ENCODE assay signal across 8 cellular contexts in the genomic region with DNA sequence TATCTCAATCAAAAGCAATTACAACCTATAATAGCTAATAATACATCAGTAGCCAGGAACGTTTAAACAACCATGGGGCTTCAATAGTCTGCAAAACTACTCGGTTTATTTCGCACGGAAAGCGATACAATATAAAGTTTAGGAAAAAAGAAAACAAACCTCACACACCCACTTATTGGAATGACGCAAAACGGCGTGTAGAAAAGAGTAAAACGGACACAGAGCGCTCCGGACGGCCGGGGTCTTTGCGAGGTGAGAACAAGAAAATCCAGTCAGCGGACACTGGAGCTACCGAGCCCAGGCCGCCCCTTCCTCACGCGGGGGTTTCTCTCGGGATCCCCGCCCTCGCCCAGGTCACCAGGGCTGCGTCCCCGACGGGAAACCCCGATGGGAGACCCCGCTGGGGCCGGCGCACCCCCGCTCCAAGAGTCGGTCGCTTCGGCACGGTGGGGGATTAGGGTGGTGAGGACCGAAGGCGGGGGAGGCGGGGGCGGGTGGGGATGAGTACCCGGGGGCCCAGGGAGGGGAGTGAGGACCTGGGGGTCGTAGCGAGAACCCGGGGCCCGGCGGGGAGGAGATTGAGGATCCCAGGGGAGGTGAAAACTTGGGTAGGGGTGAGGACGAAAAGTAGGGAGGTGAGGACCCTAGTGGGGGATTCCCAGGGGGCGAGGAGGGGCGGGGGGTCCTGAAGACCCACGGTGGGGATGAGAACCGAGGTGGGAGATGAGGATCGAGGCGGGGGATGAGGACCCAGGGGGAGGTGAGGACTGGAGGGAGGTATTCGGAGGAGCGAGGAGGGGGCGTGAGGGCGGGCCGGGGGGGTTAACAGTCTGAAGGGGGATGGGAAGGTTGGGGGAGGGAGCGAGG. TPM values are rescaled to one million over a fixed set of nuclear protein-coding genes. Genes with fewer than 3 reads are reported as not detected.
DNase-seq lines count a peak whose midpoint lies in the region; ATAC-seq and TF ChIP-seq lines count a peak whose summit lies in the region.

No MANE protein-coding gene starts in this region.

- H2BK5ac ChIP-seq in IMR-90 (ENCODE audit: low read depth, low read length, poor library complexity, severe bottlenecking), result no peak overlapping the region

- peaks cover 10% of the 10 kb centered on the region for H3K36me3 ChIP-seq in IMR-90 (ENCODE audit: control insufficient read depth, insufficient read depth, low read length)
- peaks cover 0 to 5% of the 10 kb centered on the region in 2 donors for H3K36me3 ChIP-seq in muscle layer of duodenum (ENCODE audit: control insufficient read depth in 1 of 2, insufficient read depth in 2 of 2, low read length in 2 of 2)

- in situ Hi-C loops in IMR-90 (cut with MboI; ENCODE audit: low sequenced_read_pairs), result no loop called here

- CTCF ChIA-PET in IMR-90 (lab: Yijun Ruan, JAX), result interaction anchor here (1.1 kb wide), 1 partner anchor 21 kb away, joined by 3 read pairs; no protein-coding TSS in a partner anchor

- no peak overlapping the region for H2BK20ac ChIP-seq in IMR-90 (ENCODE audit: low read depth, low read length)

- peak overlapping the region; percentile 100 for H2AFZ ChIP-seq in IMR-90 (replicated peaks; ENCODE audit: low read length, poor library complexity)

- H3K79me1 ChIP-seq in IMR-90 (ENCODE audit: low read depth in 1 of 2, low read length in 2 of 2), result peaks cover 20 to 48% of the 10 kb centered on the region in 2 experiments

- TF ChIP-seq POLR2A in IMR-90 (IDR thresholded peaks at IDR 0.05; ENCODE audit: low read depth, low read length), result no peak

- H3K23ac ChIP-seq in IMR-90 (ENCODE audit: low read depth, low read length), result peak overlapping the region; percentile 84; the same call in 1 of the 2 replicates

- H3K27ac ChIP-seq in IMR-90 (ENCODE audit: insufficient read depth, low read length) (peak overlapping the region; percentile 98), coronary artery (peak overlapping the region; percentile 92 to 94), muscle layer of duodenum (ENCODE audit: low read length) (no peak overlapping the region)

- no peak for TF ChIP-seq RAD21 in IMR-90 (IDR thresholded peaks at IDR 0.05; ENCODE audit: low read length)

- intact Hi-C loops in IMR-90 (cut with micrococcal nuclease), result no loop called here

- no TSS peak for BruUV-seq in IMR-90 (replicated peaks; lab: Mats Ljungman, UMichigan)

- H3K9ac ChIP-seq in IMR-90 (ENCODE audit: low read depth, low read length), result peak overlapping the region; percentile 100

- H3K56ac ChIP-seq in IMR-90 (ENCODE audit: extremely low read depth, insufficient read depth, low read length), result no peak overlapping the region

- 0% methylated on average over 5 of the region's 57 CpGs; no CpG with 5 or more reads in 1 of the 2 experiments for WGBS in IMR-90 (ENCODE audit: extremely low coverage in 2 of 2, insufficient read length in 1 of 2), 2 experiments

- peaks cover 19% of the 10 kb centered on the region for H4K20me1 ChIP-seq in IMR-90 (ENCODE audit: insufficient read depth, low read length)

- POLR2A ChIA-PET in IMR-90 (lab: Charles Lee; ENCODE audit: unreplicated experiment), result no interaction called here

- H3K4me3 ChIP-seq in AG10803 (ENCODE audit: low read length) (peak overlapping the region; percentile 99), IMR-90 (ENCODE audit: insufficient read depth, low read depth, low read length) (peak overlapping the region; percentile 100), coronary artery (peak overlapping the region; percentile 96), muscle layer of duodenum (ENCODE audit: low read depth in 1 of 2, low read length in 2 of 2) (peak overlapping the region; percentile 72 to 94)

- dilution Hi-C loops in IMR-90 (cut with HindIII; ENCODE audit: low sequenced_read_pairs, unreplicated experiment), result no loop called here

- peaks cover 6% of the 10 kb centered on the region; the same call in 1 of the 2 replicates for H3K4me1 ChIP-seq in IMR-90 (ENCODE audit: control insufficient read depth, insufficient read depth, low read length)
- peaks cover 0 to 15% of the 10 kb centered on the region in 2 donors for H3K4me1 ChIP-seq in muscle layer of duodenum (ENCODE audit: control insufficient read depth in 1 of 2, insufficient read depth in 2 of 2, low read length in 2 of 2)

- H3K9me1 ChIP-seq in IMR-90 (ENCODE audit: insufficient read depth, low read length), result peaks cover 4% of the 10 kb centered on the region

- no peak for TF ChIP-seq CTCF in AG10803 (conservative IDR thresholded peaks at IDR 0.05; ENCODE audit: low read length)
- no peak for TF ChIP-seq CTCF in IMR-90 (conservative IDR thresholded peaks at IDR 0.05; ENCODE audit: low read depth, low read length)
- no peak for TF ChIP-seq CTCF in coronary artery (IDR thresholded peaks at IDR 0.05)

- H4K8ac ChIP-seq in IMR-90 (ENCODE audit: low read depth in 2 of 2, low read length in 2 of 2), result peak overlapping the region; percentile 90 to 100; a peak in 3 of 4 replicates

- peak overlapping the region; percentile 90; the same call in 1 of the 2 replicates for H2AK5ac ChIP-seq in IMR-90 (ENCODE audit: low read depth, low read length)

- H4K5ac ChIP-seq in IMR-90 (ENCODE audit: low read depth, low read length), result no peak overlapping the region; the same call in 1 of the 2 replicates

- no peak overlapping the region; the same call in 1 of the 2 replicates for H3K18ac ChIP-seq in IMR-90 (ENCODE audit: low read depth, low read length)

- peak overlapping the region; percentile 91; the same call in 1 of the 2 replicates for H3K4ac ChIP-seq in IMR-90 (ENCODE audit: low read depth, low read length)

- ATAC-seq in IMR-90 (ENCODE audit: low read depth) (no peak; the same call in 1 of the 2 replicates), GM18517 (IDR thresholded peaks at IDR 0.05; ENCODE audit: unreplicated experiment) (no peak), GM18867 (IDR thresholded peaks at IDR 0.05; ENCODE audit: unreplicated experiment) (no peak)

- no peak overlapping the region for H2BK120ac ChIP-seq in IMR-90 (ENCODE audit: low read depth, low read length)

- 0 out of 2 replicates have a peak overlapping the region, but pooled peaks have one; percentile 84 for H3K14ac ChIP-seq in IMR-90 (replicated peaks; ENCODE audit: low read depth, low read length)

- no peak overlapping the region for H2BK15ac ChIP-seq in IMR-90 (ENCODE audit: low read depth, low read length)

- H3K27me3 ChIP-seq in IMR-90 (ENCODE audit: control insufficient read depth, insufficient read depth, low read length) (no peaks in the 10 kb centered on the region), muscle layer of duodenum (ENCODE audit: low read depth, low read length) (no peaks in the 10 kb centered on the region)

- H3K9me3 ChIP-seq in IMR-90 (ENCODE audit: control insufficient read depth, insufficient read depth, low read length) (no peaks in the 10 kb centered on the region), muscle layer of duodenum (ENCODE audit: control insufficient read depth in 1 of 2, low read length in 2 of 2) (no peaks in the 10 kb centered on the region)

- H2AK9ac ChIP-seq in IMR-90 (replicated peaks; ENCODE audit: low read depth, low read length, poor library complexity), result peak overlapping the region; percentile 91

- no peak for DNase-seq in AG10803 (ENCODE audit: low read depth)
- DNase-seq in IMR-90, result peak; percentile 9
- no peak for DNase-seq in coronary artery (ENCODE audit: low spot score)
- no peak for DNase-seq in AML-193 (lab: John Stamatoyannopoulos, UW)
- no peak for DNase-seq in epidermal melanocyte (ENCODE audit: insufficient read length, low spot score)

- 0 out of 2 replicates have a peak overlapping the region, but pooled peaks have one; percentile 93 for H4K91ac ChIP-seq in IMR-90 (ENCODE audit: insufficient read depth, low read depth, low read length)

- peak overlapping the region; percentile 78 for H3K4me2 ChIP-seq in IMR-90 (ENCODE audit: low read depth, low read length)

TF ChIP-seq in IMR-90, 13 proteins besides CTCF, POLR2A, EP300 and RAD21:
- TF ChIP-seq MAFK (IDR thresholded peaks at IDR 0.05; ENCODE audit: low read depth, low read length) (no peak), SMC3 (IDR thresholded peaks at IDR 0.05; ENCODE audit: low read depth, low read length) (no peak), MXI1 (IDR thresholded peaks at IDR 0.05; ENCODE audit: borderline replicate concordance, low read depth, low read length) (peak; percentile 82), NFE2L2 (IDR thresholded peaks at IDR 0.05; ENCODE audit: low read depth, low read length) (no peak), MAZ (IDR thresholded peaks at IDR 0.05; ENCODE audit: borderline replicate concordance, low read depth, low read length) (no peak)
TF ChIP-seq in IMR-90: peak in this region for 1.

RNA-seq across cellular contexts. Expression of gene NELFA, which starts 0.7 kb away (rescaled TPM):
- 4.3 and 5.8 TPM in 2 replicates for total RNA-seq in IMR-90 (2012; rRNA removed)
- polyA plus RNA-seq in IMR-90 (2012; rRNA removed), result 21.9 and 23.4 TPM in 2 replicates
- 15.8 and 24.7 TPM in 2 replicates for polyA plus RNA-seq in IMR-90 (2012; cell fraction: cytosol; rRNA removed)
- 32.1 and 61.2 TPM in 2 replicates for polyA plus RNA-seq in IMR-90 (2012; cell fraction: nucleus; rRNA removed; ENCODE audit: low replicate concordance)

RNA-seq across cellular contexts. Expression of gene NAT8L, which starts 51.1 kb away (rescaled TPM):
- not detected in 2 replicates for total RNA-seq in IMR-90 (2012; rRNA removed)
- 0.04 and 0.05 TPM in 2 replicates for polyA plus RNA-seq in IMR-90 (2012; rRNA removed)
- 0.05 TPM in 2 replicates for polyA plus RNA-seq in IMR-90 (2012; cell fraction: cytosol; rRNA removed)
- polyA plus RNA-seq in IMR-90 (2012; cell fraction: nucleus; rRNA removed; ENCODE audit: low replicate concordance), result 0.08 and 0.14 TPM in 2 replicates
